Comparison of ENCODE assay signal across 17 cellular contexts in genomic region chr4:69104719-69105275, GRCh38. TPM values are rescaled to one million over a fixed set of nuclear protein-coding genes. Genes with fewer than 3 reads are reported as not detected.
DNase-seq lines count a peak whose midpoint lies in the region; ATAC-seq and TF ChIP-seq lines count a peak whose summit lies in the region.
"Had no signal": no experiment of that assay in that cellular context is flagged by ENCODE, and none has a peak within 500 bp of the region (broad histone marks: within the 10 kb centered on the region; RNA-seq: fewer than 3 reads in every experiment).

No MANE protein-coding gene starts in this region.

- no peak overlapping the region for H3K9ac ChIP-seq in neuronal stem cell (ENCODE audit: low read depth, low read length, poor library complexity)
- H3K9ac ChIP-seq: BLaER1, GM23248 had no signal

- ATAC-seq in left colon = peak; percentile 99
- ATAC-seq: GM12878 had no signal

- H2BK15ac ChIP-seq in neuronal stem cell (ENCODE audit: low read length) = no peak overlapping the region

- H3K18ac ChIP-seq in neuronal stem cell (ENCODE audit: low read length) = no peak overlapping the region

- DNase-seq in HT-29 (ENCODE audit: low spot score) (peak; percentile 10), epithelial cell of esophagus (ENCODE audit: low read depth) (peak; percentile 58), left colon (peak; percentile 56 to 70), neuronal stem cell (ENCODE audit: low spot score) (no peak), COLO668 (lab: John Stamatoyannopoulos, UW; ENCODE audit: unreplicated experiment) (no peak), SHP77 treated with DMSO at 0.1 percent for 48 hours (lab: John Stamatoyannopoulos, UW) (no peak)
- no peak for DNase-seq in activated CD4-positive, alpha-beta memory T cell treated with anti-CD3 and anti-CD28 coated beads, Interleukin-2, amount 10 ng/mL, durations not matched to agents 7 days and 5 days
- DNase-seq in CD8-positive, alpha-beta memory T cell = no peak
- DNase-seq: Calu3, DMS 273 treated with DMSO at 0.1 percent for 48 hours, GM23248 had no signal

- H3K9me3 Mint-ChIP-seq in activated CD4-positive, alpha-beta memory T cell treated with anti-CD3 and anti-CD28 coated beads, Interleukin-2, amount 10 ng/mL, durations not matched to agents 7 days and 5 days = no peaks in the 10 kb centered on the region
- H3K9me3 Mint-ChIP-seq in CD8-positive, alpha-beta memory T cell = peaks cover 0 to 6% (median 0%) of the 10 kb centered on the region in 5 donors

- H2AFZ ChIP-seq in neuronal stem cell (ENCODE audit: low read length) = peak overlapping the region; percentile 56
- H2AFZ ChIP-seq: GM23248 had no signal

- no peaks in the 10 kb centered on the region for H3K9me3 ChIP-seq in neuronal stem cell (replicated peaks in 1 of 2; ENCODE audit: control insufficient read depth in 2 of 2, insufficient read depth in 1 of 2, low read depth in 1 of 2, low read length in 2 of 2)
- H3K9me3 ChIP-seq in CD8-positive, alpha-beta memory T cell (ENCODE audit: low read length) = no peaks in the 10 kb centered on the region
- H3K9me3 ChIP-seq: BLaER1 had no signal

- H3K27me3 Mint-ChIP-seq in activated CD4-positive, alpha-beta memory T cell treated with anti-CD3 and anti-CD28 coated beads, Interleukin-2, amount 10 ng/mL, durations not matched to agents 7 days and 5 days = no peaks in the 10 kb centered on the region
- no peaks in the 10 kb centered on the region for H3K27me3 Mint-ChIP-seq in CD8-positive, alpha-beta memory T cell

- peaks cover 0 to 2% of the 10 kb centered on the region in 2 donors for H3K4me1 ChIP-seq in neuronal stem cell (ENCODE audit: control insufficient read depth in 2 of 2, insufficient read depth in 1 of 2, low read depth in 1 of 2, low read length in 2 of 2)
- H3K4me1 ChIP-seq in CD8-positive, alpha-beta memory T cell (ENCODE audit: insufficient read depth, low read length) = no peaks in the 10 kb centered on the region
- H3K4me1 ChIP-seq: BLaER1 had no signal

- H4K8ac ChIP-seq in neuronal stem cell (ENCODE audit: low read depth, low read length) = no peak overlapping the region

- H2BK12ac ChIP-seq in neuronal stem cell (ENCODE audit: low read length) = no peak overlapping the region

- H3K27ac ChIP-seq in neuronal stem cell (replicated peaks; ENCODE audit: low read length) = no peak overlapping the region
- no peak overlapping the region for H3K27ac ChIP-seq in CD8-positive, alpha-beta memory T cell (ENCODE audit: low read depth, low read length)
- H3K27ac ChIP-seq: 22Rv1, BLaER1, GM23248, HL-60 had no signal

- H4K91ac ChIP-seq in neuronal stem cell (ENCODE audit: low read depth, low read length, poor library complexity) = no peak overlapping the region

- H3K27me3 ChIP-seq in neuronal stem cell (ENCODE audit: control insufficient read depth in 3 of 3, insufficient read depth in 3 of 3, low read depth in 1 of 3, low read length in 3 of 3) = no peaks in the 10 kb centered on the region
- no peaks in the 10 kb centered on the region for H3K27me3 ChIP-seq in CD8-positive, alpha-beta memory T cell (ENCODE audit: insufficient read depth, low read length, poor library complexity, severe bottlenecking)
- H3K27me3 ChIP-seq: BLaER1 had no signal

- H3K36me3 Mint-ChIP-seq in activated CD4-positive, alpha-beta memory T cell treated with anti-CD3 and anti-CD28 coated beads, Interleukin-2, amount 10 ng/mL, durations not matched to agents 7 days and 5 days (ENCODE audit: low read depth) = no peaks in the 10 kb centered on the region
- H3K36me3 Mint-ChIP-seq in CD8-positive, alpha-beta memory T cell = no peaks in the 10 kb centered on the region

- no peak overlapping the region for H2AK5ac ChIP-seq in neuronal stem cell (ENCODE audit: low read depth, low read length)

- H3K36me3 ChIP-seq in neuronal stem cell (replicated peaks in 1 of 2; ENCODE audit: control insufficient read depth in 2 of 2, insufficient read depth in 2 of 2, low read length in 2 of 2) = no peaks in the 10 kb centered on the region
- no peaks in the 10 kb centered on the region for H3K36me3 ChIP-seq in CD8-positive, alpha-beta memory T cell (ENCODE audit: insufficient read depth, low read length)
- H3K36me3 ChIP-seq: BLaER1 had no signal

- WGBS in neuronal stem cell (ENCODE audit: extremely low coverage in 2 of 2, insufficient read length in 2 of 2, insufficient replicate concordance in 1 of 2), 2 donors = no CpG with 5 or more reads among the region's 2 CpGs

- H2BK5ac ChIP-seq in neuronal stem cell (ENCODE audit: low read length) = no peak overlapping the region

- H3K79me1 ChIP-seq in neuronal stem cell (ENCODE audit: low read depth, low read length) = no peaks in the 10 kb centered on the region

- CTCF ChIA-PET in activated CD4-positive, alpha-beta memory T cell treated with anti-CD3 and anti-CD28 coated beads, Interleukin-2, amount 10 ng/mL, durations not matched to agents 7 days and 5 days (lab: Charles Lee) = no interaction called here
- CTCF ChIA-PET in CD8-positive, alpha-beta memory T cell (lab: Charles Lee) = no interaction called here

- TF ChIP-seq CTCF in epithelial cell of esophagus (IDR thresholded peaks at IDR 0.05; ENCODE audit: insufficient read depth, low read depth, low read length, missing control alignments) = no peak

- no peak overlapping the region for H3K27ac Mint-ChIP-seq in activated CD4-positive, alpha-beta memory T cell treated with anti-CD3 and anti-CD28 coated beads, Interleukin-2, amount 10 ng/mL, durations not matched to agents 7 days and 5 days
- no peak overlapping the region for H3K27ac Mint-ChIP-seq in CD8-positive, alpha-beta memory T cell

- no peak overlapping the region for H2BK120ac ChIP-seq in neuronal stem cell (ENCODE audit: low read depth, low read length)

- H3K14ac ChIP-seq in neuronal stem cell (ENCODE audit: low read length) = no peak overlapping the region

- H3K4me3 ChIP-seq in epithelial cell of esophagus (ENCODE audit: low read length) = no peak overlapping the region
- H3K4me3 ChIP-seq in neuronal stem cell (ENCODE audit: low read length in 2 of 2) = no peak overlapping the region
- no peak overlapping the region for H3K4me3 ChIP-seq in CD8-positive, alpha-beta memory T cell (ENCODE audit: low read length)
- H3K4me3 ChIP-seq: BLaER1, GM12878, GM23248 had no signal

- intact Hi-C loops in left colon (cut with DNase I, micrococcal nuclease) = no loop called here

- no peak overlapping the region for H3K4me3 Mint-ChIP-seq in activated CD4-positive, alpha-beta memory T cell treated with anti-CD3 and anti-CD28 coated beads, Interleukin-2, amount 10 ng/mL, durations not matched to agents 7 days and 5 days
- no peak overlapping the region for H3K4me3 Mint-ChIP-seq in CD8-positive, alpha-beta memory T cell

- POLR2A ChIA-PET in activated CD4-positive, alpha-beta memory T cell treated with anti-CD3 and anti-CD28 coated beads, Interleukin-2, amount 10 ng/mL, durations not matched to agents 7 days and 5 days (lab: Charles Lee) = no interaction called here
- POLR2A ChIA-PET in CD8-positive, alpha-beta memory T cell (lab: Charles Lee) = no interaction called here

- H3K4me1 Mint-ChIP-seq in activated CD4-positive, alpha-beta memory T cell treated with anti-CD3 and anti-CD28 coated beads, Interleukin-2, amount 10 ng/mL, durations not matched to agents 7 days and 5 days = no peaks in the 10 kb centered on the region
- H3K4me1 Mint-ChIP-seq in CD8-positive, alpha-beta memory T cell = no peaks in the 10 kb centered on the region

- H3K23ac ChIP-seq in neuronal stem cell (ENCODE audit: low read depth, low read length, poor library complexity) = no peak overlapping the region

- no peak overlapping the region for H3K4me2 ChIP-seq in neuronal stem cell (ENCODE audit: insufficient read depth, low read length, poor library complexity, severe bottlenecking)
- H3K4me2 ChIP-seq: BLaER1 had no signal

- H3K4ac ChIP-seq in neuronal stem cell (ENCODE audit: low read length) = no peak overlapping the region

RNA-seq across cellular contexts. Expression of gene UGT2B7, which starts 8.5 kb away (rescaled TPM):
- 0.08 and 0.73 TPM in 2 replicates for total RNA-seq in HT-29 (2014; rRNA removed; shearing (Covaris generic))
- 1 to 10 TPM; 5.2 to 9.2 TPM for total RNA-seq in left colon
- polyA plus RNA-seq in neuronal stem cell (2013, experiment 1 of 2) = not detected
- polyA plus RNA-seq in neuronal stem cell (2013, experiment 2 of 2) = 0.01 TPM
- not detected for total RNA-seq in activated CD4-positive, alpha-beta memory T cell treated with anti-CD3 and anti-CD28 coated beads, Interleukin-2, amount 10 ng/mL, durations not matched to agents 7 days and 5 days
- total RNA-seq in CD8-positive, alpha-beta memory T cell = not detected
- polyA plus RNA-seq in CD8-positive, alpha-beta memory T cell = not detected
- total RNA-seq: A673, Daoy, GM23248 had no signal
- polyA plus RNA-seq: GM23248 had no signal

Comparison
In these comparisons a context has a peak if more than half of its experiments do, and no peak if none do; other contexts are left out.
1. DNase-seq: peak in HT-29 (single experiment), epithelial cell of esophagus (single experiment) and left colon (2 of 2); none in neuronal stem cell (single experiment), activated CD4-positive, alpha-beta memory T cell treated with anti-CD3 and anti-CD28 coated beads, Interleukin-2, amount 10 ng/mL, durations not matched to agents 7 days and 5 days (single experiment), COLO668 (single experiment), SHP77 treated with DMSO at 0.1 percent for 48 hours (single experiment) and CD8-positive, alpha-beta memory T cell (0 of 5).